In the genomic region with DNA sequence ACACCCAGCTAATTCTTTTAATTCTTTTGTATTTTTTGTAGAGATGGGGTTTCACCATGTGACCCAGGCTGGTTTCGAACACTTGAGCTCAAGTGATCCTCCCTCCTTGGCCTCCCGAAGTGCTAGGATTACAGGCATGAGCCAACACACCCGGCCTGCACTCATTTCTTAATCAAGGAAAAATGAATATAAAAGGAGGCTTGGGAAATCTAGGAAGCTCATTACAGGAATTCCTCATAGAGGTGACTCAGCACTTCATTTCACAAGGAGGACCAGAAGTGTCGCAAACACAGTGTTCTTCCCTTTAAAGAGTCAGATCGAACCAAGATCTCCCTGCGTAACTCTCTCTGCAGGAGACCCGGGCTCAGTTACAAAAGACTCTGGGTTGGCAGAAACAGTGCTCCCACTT, we compare ENCODE assay signal across 1 cellular context.
TF ChIP-seq lines count a peak whose summit lies in the region.

No MANE protein-coding gene starts in this region.

TF ChIP-seq in HepG2, 621 proteins besides CTCF, POLR2A, EP300 and RAD21 (continued from another document):
- TF ChIP-seq, protein P1, sequence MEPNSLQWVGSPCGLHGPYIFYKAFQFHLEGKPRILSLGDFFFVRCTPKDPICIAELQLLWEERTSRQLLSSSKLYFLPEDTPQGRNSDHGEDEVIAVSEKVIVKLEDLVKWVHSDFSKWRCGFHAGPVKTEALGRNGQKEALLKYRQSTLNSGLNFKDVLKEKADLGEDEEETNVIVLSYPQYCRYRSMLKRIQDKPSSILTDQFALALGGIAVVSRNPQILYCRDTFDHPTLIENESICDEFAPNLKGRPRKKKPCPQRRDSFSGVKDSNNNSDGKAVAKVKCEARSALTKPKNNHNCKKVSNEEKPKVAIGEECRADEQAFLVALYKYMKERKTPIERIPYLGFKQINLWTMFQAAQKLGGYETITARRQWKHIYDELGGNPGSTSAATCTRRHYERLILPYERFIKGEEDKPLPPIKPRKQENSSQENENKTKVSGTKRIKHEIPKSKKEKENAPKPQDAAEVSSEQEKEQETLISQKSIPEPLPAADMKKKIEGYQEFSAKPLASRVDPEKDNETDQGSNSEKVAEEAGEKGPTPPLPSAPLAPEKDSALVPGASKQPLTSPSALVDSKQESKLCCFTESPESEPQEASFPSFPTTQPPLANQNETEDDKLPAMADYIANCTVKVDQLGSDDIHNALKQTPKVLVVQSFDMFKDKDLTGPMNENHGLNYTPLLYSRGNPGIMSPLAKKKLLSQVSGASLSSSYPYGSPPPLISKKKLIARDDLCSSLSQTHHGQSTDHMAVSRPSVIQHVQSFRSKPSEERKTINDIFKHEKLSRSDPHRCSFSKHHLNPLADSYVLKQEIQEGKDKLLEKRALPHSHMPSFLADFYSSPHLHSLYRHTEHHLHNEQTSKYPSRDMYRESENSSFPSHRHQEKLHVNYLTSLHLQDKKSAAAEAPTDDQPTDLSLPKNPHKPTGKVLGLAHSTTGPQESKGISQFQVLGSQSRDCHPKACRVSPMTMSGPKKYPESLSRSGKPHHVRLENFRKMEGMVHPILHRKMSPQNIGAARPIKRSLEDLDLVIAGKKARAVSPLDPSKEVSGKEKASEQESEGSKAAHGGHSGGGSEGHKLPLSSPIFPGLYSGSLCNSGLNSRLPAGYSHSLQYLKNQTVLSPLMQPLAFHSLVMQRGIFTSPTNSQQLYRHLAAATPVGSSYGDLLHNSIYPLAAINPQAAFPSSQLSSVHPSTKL (CRISPR knock-in tag; IDR thresholded peaks at IDR 0.05): peak; percentile 64
- TF ChIP-seq CBX5 (CRISPR knock-in tag; IDR thresholded peaks at IDR 0.05; ENCODE audit: borderline replicate concordance): 0 out of 2 replicates have a peak, but pooled peaks have one; percentile 16
- TF ChIP-seq MAFF (IDR thresholded peaks at IDR 0.05; ENCODE audit: low read depth, low read length): peak; percentile 84
- TF ChIP-seq, protein P2, sequence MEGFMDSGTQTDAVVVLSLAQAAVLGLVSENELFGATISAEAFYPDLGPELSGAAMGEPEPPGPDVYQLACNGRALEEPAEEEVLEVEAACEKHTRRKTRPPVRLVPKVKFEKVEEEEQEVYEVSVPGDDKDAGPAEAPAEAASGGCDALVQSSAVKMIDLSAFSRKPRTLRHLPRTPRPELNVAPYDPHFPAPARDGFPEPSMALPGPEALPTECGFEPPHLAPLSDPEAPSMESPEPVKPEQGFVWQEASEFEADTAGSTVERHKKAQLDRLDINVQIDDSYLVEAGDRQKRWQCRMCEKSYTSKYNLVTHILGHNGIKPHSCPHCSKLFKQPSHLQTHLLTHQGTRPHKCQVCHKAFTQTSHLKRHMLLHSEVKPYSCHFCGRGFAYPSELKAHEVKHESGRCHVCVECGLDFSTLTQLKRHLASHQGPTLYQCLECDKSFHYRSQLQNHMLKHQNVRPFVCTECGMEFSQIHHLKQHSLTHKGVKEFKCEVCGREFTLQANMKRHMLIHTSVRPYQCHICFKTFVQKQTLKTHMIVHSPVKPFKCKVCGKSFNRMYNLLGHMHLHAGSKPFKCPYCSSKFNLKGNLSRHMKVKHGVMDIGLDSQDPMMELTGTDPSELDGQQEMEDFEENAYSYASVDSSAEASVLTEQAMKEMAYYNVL (CRISPR knock-in tag; IDR thresholded peaks at IDR 0.05; ENCODE audit: borderline replicate concordance): 0 out of 2 replicates have a peak, but pooled peaks have one; percentile 39
- TF ChIP-seq SOX5 (CRISPR knock-in tag; IDR thresholded peaks at IDR 0.05; ENCODE audit: borderline replicate concordance): 0 out of 2 replicates have a peak, but pooled peaks have one; percentile 26
- 0 out of 2 replicates have a peak, but pooled peaks have one; percentile 25 for TF ChIP-seq ELF1 (CRISPR knock-in tag; IDR thresholded peaks at IDR 0.05)
- TF ChIP-seq LCORL (IDR thresholded peaks at IDR 0.05): no peak
- 0 out of 2 replicates have a peak, but pooled peaks have one; percentile 25 for TF ChIP-seq LCORL (CRISPR knock-in tag; IDR thresholded peaks at IDR 0.05)
- TF ChIP-seq DPF2 (CRISPR knock-in tag; IDR thresholded peaks at IDR 0.05; ENCODE audit: borderline replicate concordance, low read depth): no peak
- peak; percentile 65; the same call in 1 of the 2 replicates for TF ChIP-seq BCL6 (CRISPR knock-in tag; IDR thresholded peaks at IDR 0.05)
- TF ChIP-seq MAFG (CRISPR knock-in tag; IDR thresholded peaks at IDR 0.05): peak; percentile 75; the same call in 1 of the 2 replicates
- TF ChIP-seq KDM4B (CRISPR knock-in tag; IDR thresholded peaks at IDR 0.05): no peak
- TF ChIP-seq YEATS2 (CRISPR knock-in tag; IDR thresholded peaks at IDR 0.05; ENCODE audit: borderline replicate concordance): 0 out of 2 replicates have a peak, but pooled peaks have one; percentile 22
- TF ChIP-seq ZNF614 (CRISPR knock-in tag; IDR thresholded peaks at IDR 0.05; ENCODE audit: borderline replicate concordance): no peak
- TF ChIP-seq KAT8 (CRISPR knock-in tag; IDR thresholded peaks at IDR 0.05): peak; percentile 27; the same call in 1 of the 2 replicates
- TF ChIP-seq, protein P3, sequence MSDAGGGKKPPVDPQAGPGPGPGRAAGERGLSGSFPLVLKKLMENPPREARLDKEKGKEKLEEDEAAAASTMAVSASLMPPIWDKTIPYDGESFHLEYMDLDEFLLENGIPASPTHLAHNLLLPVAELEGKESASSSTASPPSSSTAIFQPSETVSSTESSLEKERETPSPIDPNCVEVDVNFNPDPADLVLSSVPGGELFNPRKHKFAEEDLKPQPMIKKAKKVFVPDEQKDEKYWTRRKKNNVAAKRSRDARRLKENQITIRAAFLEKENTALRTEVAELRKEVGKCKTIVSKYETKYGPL (CRISPR knock-in tag; IDR thresholded peaks at IDR 0.05): peak; percentile 21; the same call in 1 of the 2 replicates
- TF ChIP-seq, protein P4, sequence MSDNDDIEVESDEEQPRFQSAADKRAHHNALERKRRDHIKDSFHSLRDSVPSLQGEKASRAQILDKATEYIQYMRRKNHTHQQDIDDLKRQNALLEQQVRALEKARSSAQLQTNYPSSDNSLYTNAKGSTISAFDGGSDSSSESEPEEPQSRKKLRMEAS (IDR thresholded peaks at IDR 0.05): no peak
- TF ChIP-seq ELF3 (CRISPR knock-in tag; IDR thresholded peaks at IDR 0.05): peak; percentile 57; the same call in 1 of the 2 replicates
- TF ChIP-seq ZNF33A (CRISPR knock-in tag; IDR thresholded peaks at IDR 0.05; ENCODE audit: borderline replicate concordance): no peak
